In the genomic region with DNA sequence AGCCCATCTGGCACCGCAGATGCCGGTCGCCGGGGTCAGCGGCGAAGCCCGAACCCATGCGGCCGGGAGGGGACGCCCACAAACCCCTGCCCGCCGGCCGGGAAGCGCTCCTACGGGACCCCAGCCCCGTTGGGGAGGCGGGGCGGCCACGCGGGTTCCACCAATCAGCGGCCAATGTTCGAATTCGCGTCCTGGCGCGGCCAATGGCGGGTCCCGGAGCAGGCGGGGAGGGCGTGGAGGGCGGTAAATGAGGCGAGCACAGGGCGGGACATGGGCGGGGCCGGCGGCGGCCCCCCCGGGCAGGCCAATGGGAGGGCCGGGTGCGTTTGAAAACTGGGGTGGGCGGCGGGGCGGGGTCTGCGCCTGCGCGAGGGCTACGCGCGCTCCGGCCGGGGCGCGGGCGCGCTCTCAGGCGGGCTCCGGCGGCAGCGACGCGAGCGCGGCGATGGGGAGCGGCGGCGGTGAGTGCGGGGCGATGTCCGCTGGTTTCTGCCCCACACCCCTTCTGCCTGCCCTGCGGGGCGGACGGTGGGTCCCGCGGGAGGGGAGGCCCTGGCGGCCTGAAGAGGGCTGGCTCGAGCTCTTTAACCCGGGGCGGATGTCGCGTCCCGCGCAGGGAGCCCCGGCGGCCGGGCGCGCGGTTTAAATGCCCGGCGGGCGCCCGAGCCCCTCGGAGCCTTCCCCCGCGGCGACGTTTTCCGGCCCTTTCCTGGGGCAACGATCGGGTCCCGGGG, we compare ENCODE assay signal across 1 cellular context.
TF ChIP-seq lines count a peak whose summit lies in the region.

A gene with protein sequence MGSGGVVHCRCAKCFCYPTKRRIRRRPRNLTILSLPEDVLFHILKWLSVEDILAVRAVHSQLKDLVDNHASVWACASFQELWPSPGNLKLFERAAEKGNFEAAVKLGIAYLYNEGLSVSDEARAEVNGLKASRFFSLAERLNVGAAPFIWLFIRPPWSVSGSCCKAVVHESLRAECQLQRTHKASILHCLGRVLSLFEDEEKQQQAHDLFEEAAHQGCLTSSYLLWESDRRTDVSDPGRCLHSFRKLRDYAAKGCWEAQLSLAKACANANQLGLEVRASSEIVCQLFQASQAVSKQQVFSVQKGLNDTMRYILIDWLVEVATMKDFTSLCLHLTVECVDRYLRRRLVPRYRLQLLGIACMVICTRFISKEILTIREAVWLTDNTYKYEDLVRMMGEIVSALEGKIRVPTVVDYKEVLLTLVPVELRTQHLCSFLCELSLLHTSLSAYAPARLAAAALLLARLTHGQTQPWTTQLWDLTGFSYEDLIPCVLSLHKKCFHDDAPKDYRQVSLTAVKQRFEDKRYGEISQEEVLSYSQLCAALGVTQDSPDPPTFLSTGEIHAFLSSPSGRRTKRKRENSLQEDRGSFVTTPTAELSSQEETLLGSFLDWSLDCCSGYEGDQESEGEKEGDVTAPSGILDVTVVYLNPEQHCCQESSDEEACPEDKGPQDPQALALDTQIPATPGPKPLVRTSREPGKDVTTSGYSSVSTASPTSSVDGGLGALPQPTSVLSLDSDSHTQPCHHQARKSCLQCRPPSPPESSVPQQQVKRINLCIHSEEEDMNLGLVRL (plus strand): TSS at position 411 of the 734 bp plus-strand sequence. CDS start 35 bp downstream, at position 446.

TF ChIP-seq in GM12878, 131 proteins besides CTCF, POLR2A, EP300 and RAD21 (continued from another document):
- TF ChIP-seq SMAD5 (IDR thresholded peaks at IDR 0.05; ENCODE audit: low read depth) (no peak), CEBPB (IDR thresholded peaks at IDR 0.05; ENCODE audit: borderline replicate concordance in 1 of 2, low read depth in 2 of 2, low read length in 2 of 2) (no peak), ZNF274 (IDR thresholded peaks at IDR 0.05; ENCODE audit: insufficient read depth, insufficient read length) (no peak), MXI1 (IDR thresholded peaks at IDR 0.05; ENCODE audit: low read depth, low read length) (peak; percentile 22), IKZF1 (conservative IDR thresholded peaks at IDR 0.05) (no peak), ZBED1 (IDR thresholded peaks at IDR 0.05; ENCODE audit: borderline replicate concordance) (no peak), DPF2 (IDR thresholded peaks at IDR 0.05) (peak; percentile 54), CREM (IDR thresholded peaks at IDR 0.05; ENCODE audit: low read depth) (no peak), GATAD2B (conservative IDR thresholded peaks at IDR 0.05; ENCODE audit: low read depth) (peak; percentile 77), YY1 (IDR thresholded peaks at IDR 0.05; ENCODE audit: low read depth, low read length) (no peak)
- TF ChIP-seq, protein P1, sequence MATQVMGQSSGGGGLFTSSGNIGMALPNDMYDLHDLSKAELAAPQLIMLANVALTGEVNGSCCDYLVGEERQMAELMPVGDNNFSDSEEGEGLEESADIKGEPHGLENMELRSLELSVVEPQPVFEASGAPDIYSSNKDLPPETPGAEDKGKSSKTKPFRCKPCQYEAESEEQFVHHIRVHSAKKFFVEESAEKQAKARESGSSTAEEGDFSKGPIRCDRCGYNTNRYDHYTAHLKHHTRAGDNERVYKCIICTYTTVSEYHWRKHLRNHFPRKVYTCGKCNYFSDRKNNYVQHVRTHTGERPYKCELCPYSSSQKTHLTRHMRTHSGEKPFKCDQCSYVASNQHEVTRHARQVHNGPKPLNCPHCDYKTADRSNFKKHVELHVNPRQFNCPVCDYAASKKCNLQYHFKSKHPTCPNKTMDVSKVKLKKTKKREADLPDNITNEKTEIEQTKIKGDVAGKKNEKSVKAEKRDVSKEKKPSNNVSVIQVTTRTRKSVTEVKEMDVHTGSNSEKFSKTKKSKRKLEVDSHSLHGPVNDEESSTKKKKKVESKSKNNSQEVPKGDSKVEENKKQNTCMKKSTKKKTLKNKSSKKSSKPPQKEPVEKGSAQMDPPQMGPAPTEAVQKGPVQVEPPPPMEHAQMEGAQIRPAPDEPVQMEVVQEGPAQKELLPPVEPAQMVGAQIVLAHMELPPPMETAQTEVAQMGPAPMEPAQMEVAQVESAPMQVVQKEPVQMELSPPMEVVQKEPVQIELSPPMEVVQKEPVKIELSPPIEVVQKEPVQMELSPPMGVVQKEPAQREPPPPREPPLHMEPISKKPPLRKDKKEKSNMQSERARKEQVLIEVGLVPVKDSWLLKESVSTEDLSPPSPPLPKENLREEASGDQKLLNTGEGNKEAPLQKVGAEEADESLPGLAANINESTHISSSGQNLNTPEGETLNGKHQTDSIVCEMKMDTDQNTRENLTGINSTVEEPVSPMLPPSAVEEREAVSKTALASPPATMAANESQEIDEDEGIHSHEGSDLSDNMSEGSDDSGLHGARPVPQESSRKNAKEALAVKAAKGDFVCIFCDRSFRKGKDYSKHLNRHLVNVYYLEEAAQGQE (IDR thresholded peaks at IDR 0.05; ENCODE audit: low read depth, low read length): no peak
- TF ChIP-seq, protein P2, sequence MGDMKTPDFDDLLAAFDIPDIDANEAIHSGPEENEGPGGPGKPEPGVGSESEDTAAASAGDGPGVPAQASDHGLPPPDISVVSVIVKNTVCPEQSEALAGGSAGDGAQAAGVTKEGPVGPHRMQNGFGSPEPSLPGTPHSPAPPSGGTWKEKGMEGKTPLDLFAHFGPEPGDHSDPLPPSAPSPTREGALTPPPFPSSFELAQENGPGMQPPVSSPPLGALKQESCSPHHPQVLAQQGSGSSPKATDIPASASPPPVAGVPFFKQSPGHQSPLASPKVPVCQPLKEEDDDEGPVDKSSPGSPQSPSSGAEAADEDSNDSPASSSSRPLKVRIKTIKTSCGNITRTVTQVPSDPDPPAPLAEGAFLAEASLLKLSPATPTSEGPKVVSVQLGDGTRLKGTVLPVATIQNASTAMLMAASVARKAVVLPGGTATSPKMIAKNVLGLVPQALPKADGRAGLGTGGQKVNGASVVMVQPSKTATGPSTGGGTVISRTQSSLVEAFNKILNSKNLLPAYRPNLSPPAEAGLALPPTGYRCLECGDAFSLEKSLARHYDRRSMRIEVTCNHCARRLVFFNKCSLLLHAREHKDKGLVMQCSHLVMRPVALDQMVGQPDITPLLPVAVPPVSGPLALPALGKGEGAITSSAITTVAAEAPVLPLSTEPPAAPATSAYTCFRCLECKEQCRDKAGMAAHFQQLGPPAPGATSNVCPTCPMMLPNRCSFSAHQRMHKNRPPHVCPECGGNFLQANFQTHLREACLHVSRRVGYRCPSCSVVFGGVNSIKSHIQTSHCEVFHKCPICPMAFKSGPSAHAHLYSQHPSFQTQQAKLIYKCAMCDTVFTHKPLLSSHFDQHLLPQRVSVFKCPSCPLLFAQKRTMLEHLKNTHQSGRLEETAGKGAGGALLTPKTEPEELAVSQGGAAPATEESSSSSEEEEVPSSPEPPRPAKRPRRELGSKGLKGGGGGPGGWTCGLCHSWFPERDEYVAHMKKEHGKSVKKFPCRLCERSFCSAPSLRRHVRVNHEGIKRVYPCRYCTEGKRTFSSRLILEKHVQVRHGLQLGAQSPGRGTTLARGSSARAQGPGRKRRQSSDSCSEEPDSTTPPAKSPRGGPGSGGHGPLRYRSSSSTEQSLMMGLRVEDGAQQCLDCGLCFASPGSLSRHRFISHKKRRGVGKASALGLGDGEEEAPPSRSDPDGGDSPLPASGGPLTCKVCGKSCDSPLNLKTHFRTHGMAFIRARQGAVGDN (IDR thresholded peaks at IDR 0.05): no peak; the same call in 1 of the 2 replicates
- TF ChIP-seq, protein P3, sequence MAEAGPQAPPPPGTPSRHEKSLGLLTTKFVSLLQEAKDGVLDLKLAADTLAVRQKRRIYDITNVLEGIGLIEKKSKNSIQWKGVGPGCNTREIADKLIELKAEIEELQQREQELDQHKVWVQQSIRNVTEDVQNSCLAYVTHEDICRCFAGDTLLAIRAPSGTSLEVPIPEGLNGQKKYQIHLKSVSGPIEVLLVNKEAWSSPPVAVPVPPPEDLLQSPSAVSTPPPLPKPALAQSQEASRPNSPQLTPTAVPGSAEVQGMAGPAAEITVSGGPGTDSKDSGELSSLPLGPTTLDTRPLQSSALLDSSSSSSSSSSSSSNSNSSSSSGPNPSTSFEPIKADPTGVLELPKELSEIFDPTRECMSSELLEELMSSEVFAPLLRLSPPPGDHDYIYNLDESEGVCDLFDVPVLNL (IDR thresholded peaks at IDR 0.05; ENCODE audit: low read depth, low read length): peak; percentile 79
- TF ChIP-seq, protein P4, sequence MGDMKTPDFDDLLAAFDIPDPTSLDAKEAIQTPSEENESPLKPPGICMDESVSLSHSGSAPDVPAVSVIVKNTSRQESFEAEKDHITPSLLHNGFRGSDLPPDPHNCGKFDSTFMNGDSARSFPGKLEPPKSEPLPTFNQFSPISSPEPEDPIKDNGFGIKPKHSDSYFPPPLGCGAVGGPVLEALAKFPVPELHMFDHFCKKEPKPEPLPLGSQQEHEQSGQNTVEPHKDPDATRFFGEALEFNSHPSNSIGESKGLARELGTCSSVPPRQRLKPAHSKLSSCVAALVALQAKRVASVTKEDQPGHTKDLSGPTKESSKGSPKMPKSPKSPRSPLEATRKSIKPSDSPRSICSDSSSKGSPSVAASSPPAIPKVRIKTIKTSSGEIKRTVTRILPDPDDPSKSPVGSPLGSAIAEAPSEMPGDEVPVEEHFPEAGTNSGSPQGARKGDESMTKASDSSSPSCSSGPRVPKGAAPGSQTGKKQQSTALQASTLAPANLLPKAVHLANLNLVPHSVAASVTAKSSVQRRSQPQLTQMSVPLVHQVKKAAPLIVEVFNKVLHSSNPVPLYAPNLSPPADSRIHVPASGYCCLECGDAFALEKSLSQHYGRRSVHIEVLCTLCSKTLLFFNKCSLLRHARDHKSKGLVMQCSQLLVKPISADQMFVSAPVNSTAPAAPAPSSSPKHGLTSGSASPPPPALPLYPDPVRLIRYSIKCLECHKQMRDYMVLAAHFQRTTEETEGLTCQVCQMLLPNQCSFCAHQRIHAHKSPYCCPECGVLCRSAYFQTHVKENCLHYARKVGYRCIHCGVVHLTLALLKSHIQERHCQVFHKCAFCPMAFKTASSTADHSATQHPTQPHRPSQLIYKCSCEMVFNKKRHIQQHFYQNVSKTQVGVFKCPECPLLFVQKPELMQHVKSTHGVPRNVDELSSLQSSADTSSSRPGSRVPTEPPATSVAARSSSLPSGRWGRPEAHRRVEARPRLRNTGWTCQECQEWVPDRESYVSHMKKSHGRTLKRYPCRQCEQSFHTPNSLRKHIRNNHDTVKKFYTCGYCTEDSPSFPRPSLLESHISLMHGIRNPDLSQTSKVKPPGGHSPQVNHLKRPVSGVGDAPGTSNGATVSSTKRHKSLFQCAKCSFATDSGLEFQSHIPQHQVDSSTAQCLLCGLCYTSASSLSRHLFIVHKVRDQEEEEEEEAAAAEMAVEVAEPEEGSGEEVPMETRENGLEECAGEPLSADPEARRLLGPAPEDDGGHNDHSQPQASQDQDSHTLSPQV (IDR thresholded peaks at IDR 0.05): no peak
- TF ChIP-seq, protein P5, sequence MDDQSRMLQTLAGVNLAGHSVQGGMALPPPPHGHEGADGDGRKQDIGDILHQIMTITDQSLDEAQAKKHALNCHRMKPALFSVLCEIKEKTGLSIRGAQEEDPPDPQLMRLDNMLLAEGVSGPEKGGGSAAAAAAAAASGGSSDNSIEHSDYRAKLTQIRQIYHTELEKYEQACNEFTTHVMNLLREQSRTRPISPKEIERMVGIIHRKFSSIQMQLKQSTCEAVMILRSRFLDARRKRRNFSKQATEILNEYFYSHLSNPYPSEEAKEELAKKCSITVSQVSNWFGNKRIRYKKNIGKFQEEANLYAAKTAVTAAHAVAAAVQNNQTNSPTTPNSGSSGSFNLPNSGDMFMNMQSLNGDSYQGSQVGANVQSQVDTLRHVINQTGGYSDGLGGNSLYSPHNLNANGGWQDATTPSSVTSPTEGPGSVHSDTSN (IDR thresholded peaks at IDR 0.05; ENCODE audit: insufficient replicate concordance, low read depth, low read length): no peak
- TF ChIP-seq, protein P6, sequence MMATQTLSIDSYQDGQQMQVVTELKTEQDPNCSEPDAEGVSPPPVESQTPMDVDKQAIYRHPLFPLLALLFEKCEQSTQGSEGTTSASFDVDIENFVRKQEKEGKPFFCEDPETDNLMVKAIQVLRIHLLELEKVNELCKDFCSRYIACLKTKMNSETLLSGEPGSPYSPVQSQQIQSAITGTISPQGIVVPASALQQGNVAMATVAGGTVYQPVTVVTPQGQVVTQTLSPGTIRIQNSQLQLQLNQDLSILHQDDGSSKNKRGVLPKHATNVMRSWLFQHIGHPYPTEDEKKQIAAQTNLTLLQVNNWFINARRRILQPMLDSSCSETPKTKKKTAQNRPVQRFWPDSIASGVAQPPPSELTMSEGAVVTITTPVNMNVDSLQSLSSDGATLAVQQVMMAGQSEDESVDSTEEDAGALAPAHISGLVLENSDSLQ (IDR thresholded peaks at IDR 0.05): no peak
